ENCODE assay signal across 9 cellular contexts in the genomic region with DNA sequence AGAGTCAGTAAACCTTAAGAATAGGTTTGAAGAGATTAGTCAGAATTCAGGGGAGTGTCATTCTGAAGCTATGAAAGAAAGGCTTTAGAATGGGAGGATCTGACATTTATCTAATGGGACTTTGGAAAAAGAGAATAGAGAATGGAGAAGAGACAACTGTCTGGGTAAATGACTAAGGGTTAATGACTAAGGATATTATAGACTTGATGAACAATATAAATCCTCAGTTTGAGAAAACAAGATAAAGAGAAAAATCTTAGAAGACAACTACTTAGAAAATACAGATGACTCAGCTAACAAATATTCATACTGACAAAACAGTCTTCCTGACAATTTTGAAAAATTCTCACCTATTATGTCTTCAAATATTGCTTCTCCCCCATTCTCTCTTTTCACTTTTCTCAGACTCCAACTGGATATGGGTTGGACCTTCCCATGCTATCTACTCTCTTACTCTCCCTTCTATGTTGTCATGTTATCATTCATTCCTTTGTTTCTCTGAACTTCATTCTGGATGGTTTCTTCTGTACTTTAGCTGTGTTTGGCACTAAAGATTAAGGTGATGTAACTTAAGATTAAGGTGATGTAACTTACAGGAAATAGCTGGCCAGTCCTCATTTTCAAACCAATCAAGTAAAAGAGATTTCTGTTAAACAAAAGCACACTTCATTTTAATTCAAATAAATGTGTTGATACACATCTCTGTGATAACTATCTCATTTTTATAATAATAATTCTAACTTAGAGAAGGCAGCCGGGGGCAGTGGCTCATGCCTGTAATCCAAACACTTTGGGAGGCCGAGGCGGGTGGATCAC. TPM values are rescaled to one million over a fixed set of nuclear protein-coding genes. Genes with fewer than 3 reads are reported as not detected.
DNase-seq lines count a peak whose midpoint lies in the region; ATAC-seq and TF ChIP-seq lines count a peak whose summit lies in the region.
"Had no signal": no experiment of that assay in that cellular context is flagged by ENCODE, and none has a peak within 500 bp of the region (broad histone marks: within the 10 kb centered on the region; RNA-seq: fewer than 3 reads in every experiment).

No MANE protein-coding gene starts in this region.

- no peak overlapping the region for H3K9ac ChIP-seq in DND-41 (ENCODE audit: low read depth, low read length)

- H3K27me3 ChIP-seq in DND-41 (ENCODE audit: insufficient read depth, low read length, poor library complexity) (no peaks in the 10 kb centered on the region), right lobe of liver (no peaks in the 10 kb centered on the region), tibial artery (no peaks in the 10 kb centered on the region)

- peaks cover 26% of the 10 kb centered on the region for H3K36me3 Mint-ChIP-seq in activated naive CD8-positive, alpha-beta T cell treated with anti-CD3 and anti-CD28 coated beads for 36 hours

- intact Hi-C loops in right lobe of liver (cut with DNase I) (no loop called here), tibial artery (cut with DNase I; ENCODE audit: low total_unique reads) (no loop called here)

- ATAC-seq in DND-41 (ENCODE audit: insufficient read depth, low read depth) (peak; percentile 48; the same call in 1 of the 3 replicates), right lobe of liver (peak in 3 of 4 donors; percentile 45 to 62 (median 58))

- WGBS in right lobe of liver (ENCODE audit: insufficient coverage, low coverage, low lambda C conversion rate, missing lambda C conversion rate): 28% methylated on average over 2 of the region's 3 CpGs

- peak overlapping the region; percentile 89 for H3K27ac Mint-ChIP-seq in activated naive CD8-positive, alpha-beta T cell treated with anti-CD3 and anti-CD28 coated beads for 36 hours

- peak overlapping the region; percentile 40 for H3K4me3 Mint-ChIP-seq in activated naive CD8-positive, alpha-beta T cell treated with anti-CD3 and anti-CD28 coated beads for 36 hours
- H3K4me3 Mint-ChIP-seq: central memory CD8-positive, alpha-beta T cell had no signal

- no peaks in the 10 kb centered on the region for H3K27me3 Mint-ChIP-seq in activated naive CD8-positive, alpha-beta T cell treated with anti-CD3 and anti-CD28 coated beads for 36 hours
- H3K27me3 Mint-ChIP-seq: central memory CD8-positive, alpha-beta T cell had no signal

- H3K4me1 ChIP-seq in DND-41 (ENCODE audit: insufficient read depth, low read length): peaks cover 18% of the 10 kb centered on the region
- peaks cover 0 to 29% (median 4%) of the 10 kb centered on the region in 4 donors for H3K4me1 ChIP-seq in right lobe of liver
- H3K4me1 ChIP-seq in tibial artery: peaks cover 0 to 24% (median 2%) of the 10 kb centered on the region in 4 donors

- TF ChIP-seq POLR2A in right lobe of liver (IDR thresholded peaks at IDR 0.05): no peak

- TF ChIP-seq CTCF in DND-41 (IDR thresholded peaks at IDR 0.05; ENCODE audit: borderline replicate concordance, extremely low read depth, low read length, poor library complexity, severe bottlenecking) (no peak), right lobe of liver (IDR thresholded peaks at IDR 0.05) (no peak), tibial artery (IDR thresholded peaks at IDR 0.05) (no peak)

- H3K4me3 ChIP-seq in DND-41 (ENCODE audit: low read depth in 1 of 2, low read length in 2 of 2) (no peak overlapping the region), right lobe of liver (no peak overlapping the region), tibial artery (no peak overlapping the region)

- peaks cover 2% of the 10 kb centered on the region; the same call in 1 of the 2 replicates for H3K36me3 ChIP-seq in DND-41 (ENCODE audit: insufficient read depth, low read length)
- H3K36me3 ChIP-seq in right lobe of liver: no peaks in the 10 kb centered on the region
- no peaks in the 10 kb centered on the region for H3K36me3 ChIP-seq in tibial artery

- no peaks in the 10 kb centered on the region for H3K9me3 Mint-ChIP-seq in activated naive CD8-positive, alpha-beta T cell treated with anti-CD3 and anti-CD28 coated beads for 36 hours
- H3K9me3 Mint-ChIP-seq: central memory CD8-positive, alpha-beta T cell had no signal

- no peak for DNase-seq in DND-41
- peak; percentile 70 for DNase-seq in M059J (ENCODE audit: low read depth)
- no peak for DNase-seq in activated naive CD8-positive, alpha-beta T cell treated with anti-CD3 and anti-CD28 coated beads for 36 hours
- DNase-seq in right lobe of liver: no peak
- DNase-seq in occipital lobe (lab: John Stamatoyannopoulos, UW): no peak
- DNase-seq in stimulated activated CD8-positive, alpha-beta memory T cell treated with anti-CD3 and anti-CD28 coated beads, Interleukin-4, amount 100 ng/mL, for 48 hours: no peak
- no peak for DNase-seq in mucosa of gallbladder (ENCODE audit: low spot score)
- DNase-seq in tibial artery: no peak

- peaks cover 96% of the 10 kb centered on the region for H3K79me2 ChIP-seq in DND-41 (ENCODE audit: insufficient read depth, low read length)

- H3K4me2 ChIP-seq in DND-41 (ENCODE audit: insufficient read depth, low read length): no peak overlapping the region

- H3K27ac ChIP-seq in DND-41 (ENCODE audit: low read length): 0 out of 2 replicates have a peak overlapping the region, but pooled peaks have one; percentile 14
- H3K27ac ChIP-seq in right lobe of liver: no peak overlapping the region
- H3K27ac ChIP-seq in tibial artery: no peak overlapping the region

- H3K4me1 Mint-ChIP-seq in activated naive CD8-positive, alpha-beta T cell treated with anti-CD3 and anti-CD28 coated beads for 36 hours: peaks cover 29% of the 10 kb centered on the region
- H3K4me1 Mint-ChIP-seq: central memory CD8-positive, alpha-beta T cell had no signal

- H3K9me3 ChIP-seq in DND-41 (ENCODE audit: insufficient read depth, low read length, severe bottlenecking): no peaks in the 10 kb centered on the region
- H3K9me3 ChIP-seq in right lobe of liver: no peaks in the 10 kb centered on the region
- H3K9me3 ChIP-seq in tibial artery: no peaks in the 10 kb centered on the region

- H4K20me1 ChIP-seq in DND-41 (ENCODE audit: insufficient read depth, low read length): peaks cover 19% of the 10 kb centered on the region; the same call in 1 of the 2 replicates

- no peak overlapping the region for H2AFZ ChIP-seq in DND-41 (ENCODE audit: low read depth, low read length)

RNA-seq across cellular contexts. Expression of a gene that starts 20.3 kb away (rescaled TPM):
- 81.5 and 116 TPM in 2 replicates for total RNA-seq in M059J (2014; rRNA removed; shearing (Covaris generic))
- total RNA-seq in activated naive CD8-positive, alpha-beta T cell treated with anti-CD3 and anti-CD28 coated beads for 36 hours: 100 to 1,000 TPM in 1 of 2 experiments, 10 to 100 TPM in 1; 93.0 to 101 TPM
- total RNA-seq in right lobe of liver (10 to 100 TPM; 26.1 to 81.9 (median 55.2) TPM), occipital lobe (82.2 TPM), mucosa of gallbladder (21.5 TPM)
